25 cellular contexts compared by ENCODE assay signal in the genomic region with DNA sequence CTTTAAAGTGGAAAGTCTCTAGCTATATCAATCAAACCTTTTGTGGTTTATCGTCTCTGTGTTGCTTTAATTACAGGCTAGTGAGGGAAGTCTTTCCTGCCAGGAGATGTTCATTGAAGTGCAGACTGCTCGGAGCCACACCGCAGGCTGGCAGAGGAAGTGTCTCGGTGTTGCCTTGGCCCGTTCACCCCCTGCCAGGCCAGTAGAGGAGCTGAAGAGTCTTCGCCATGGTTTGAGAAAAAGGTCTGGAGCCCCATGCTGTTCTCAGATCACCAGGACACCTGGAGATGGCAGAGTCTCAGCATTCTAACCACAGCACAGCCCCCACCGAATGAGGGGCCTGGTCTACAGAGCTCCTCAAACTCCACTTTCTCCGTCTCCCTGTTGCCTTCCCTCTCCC.
"Had no signal": no experiment of that assay in that cellular context is flagged by ENCODE, and none has a peak within 500 bp of the region (broad histone marks: within the 10 kb centered on the region; RNA-seq: fewer than 3 reads in every experiment).

No MANE protein-coding gene starts in this region.

- H3K27ac ChIP-seq: gastroesophageal sphincter, hepatocyte, parathyroid adenoma, psoas muscle, sigmoid colon, upper lobe of left lung, vagina had no signal

- H3K36me3 Mint-ChIP-seq: activated naive CD8-positive, alpha-beta T cell; mesothelial cell of epicardium; naive B cell; stimulated activated effector memory CD8-positive, alpha-beta T cell treated with anti-CD3 and anti-CD28 coated beads, Interleukin-12 subunit alpha, Interleukin-12 subunit beta, amount 100 ng/mL, for 72 hours had no signal

- H3K4me1 ChIP-seq: gastroesophageal sphincter, parathyroid adenoma, psoas muscle, sigmoid colon, upper lobe of left lung, vagina had no signal

- H3K4me2 ChIP-seq: hepatocyte had no signal

- H3K9ac ChIP-seq: parathyroid adenoma had no signal

- H3K4me3 ChIP-seq: gastroesophageal sphincter, hepatocyte, psoas muscle, sigmoid colon, upper lobe of left lung, vagina had no signal

- H3K4me3 Mint-ChIP-seq: activated naive CD8-positive, alpha-beta T cell; effector memory CD8-positive, alpha-beta T cell; mesothelial cell of epicardium; naive B cell; neural crest cell; stimulated activated effector memory CD8-positive, alpha-beta T cell treated with anti-CD3 and anti-CD28 coated beads, Interleukin-12 subunit alpha, Interleukin-12 subunit beta, amount 100 ng/mL, for 72 hours; stimulated activated naive CD8-positive, alpha-beta T cell treated with anti-CD3 and anti-CD28 coated beads, Interleukin-15, amount 100 ng/mL, for 72 hours had no signal

- H3K27me3 ChIP-seq: gastroesophageal sphincter, hepatocyte, sigmoid colon, upper lobe of left lung, vagina had no signal

- H3K9me3 Mint-ChIP-seq: effector memory CD8-positive, alpha-beta T cell; neural crest cell; stimulated activated effector memory CD8-positive, alpha-beta T cell treated with anti-CD3 and anti-CD28 coated beads, Interleukin-12 subunit alpha, Interleukin-12 subunit beta, amount 100 ng/mL, for 72 hours; stimulated activated naive CD8-positive, alpha-beta T cell treated with anti-CD3 and anti-CD28 coated beads, Interleukin-15, amount 100 ng/mL, for 72 hours had no signal

- H3K27ac Mint-ChIP-seq: activated naive CD8-positive, alpha-beta T cell; effector memory CD8-positive, alpha-beta T cell; mesothelial cell of epicardium; naive B cell; stimulated activated effector memory CD8-positive, alpha-beta T cell treated with anti-CD3 and anti-CD28 coated beads, Interleukin-12 subunit alpha, Interleukin-12 subunit beta, amount 100 ng/mL, for 72 hours; stimulated activated naive CD8-positive, alpha-beta T cell treated with anti-CD3 and anti-CD28 coated beads, Interleukin-15, amount 100 ng/mL, for 72 hours had no signal

- DNase-seq: activated CD4-positive, alpha-beta T cell treated with anti-CD3 and anti-CD28 coated beads for 4 hours; activated CD4-positive, alpha-beta T cell treated with anti-CD3 and anti-CD28 coated beads, Interleukin-2, amount 50 U/mL, for 4 hours; activated effector memory CD4-positive, alpha-beta T cell treated with Interleukin-2 at 50 U/mL for 16 hours; activated naive CD4-positive, alpha-beta T cell treated with Interleukin-2 at 50 U/mL for 16 hours; anterior cingulate cortex; effector memory CD8-positive, alpha-beta T cell; left cardiac atrium; mammary epithelial cell; naive B cell; occipital lobe; psoas muscle; sigmoid colon; small intestine; stimulated activated CD4-positive, alpha-beta T cell treated with anti-CD3 and anti-CD28 coated beads, Interleukin-4, amount 100 ng/mL, for 24 hours; stimulated activated naive CD8-positive, alpha-beta T cell treated with anti-CD3 and anti-CD28 coated beads, Interleukin-15, amount 100 ng/mL, for 72 hours; substantia nigra; upper lobe of left lung had no signal

- ATAC-seq: effector memory CD8-positive, alpha-beta T cell; gastroesophageal sphincter; left cardiac atrium; psoas muscle; stimulated activated effector memory CD8-positive, alpha-beta T cell treated with anti-CD3 and anti-CD28 coated beads, Interleukin-12 subunit alpha, Interleukin-12 subunit beta, amount 100 ng/mL, for 72 hours; stimulated activated naive CD8-positive, alpha-beta T cell treated with anti-CD3 and anti-CD28 coated beads, Interleukin-15, amount 100 ng/mL, for 72 hours had no signal

- H3K9me3 ChIP-seq: gastroesophageal sphincter, psoas muscle, sigmoid colon, upper lobe of left lung, vagina had no signal

- H3K4me1 Mint-ChIP-seq: mesothelial cell of epicardium; naive B cell; stimulated activated effector memory CD8-positive, alpha-beta T cell treated with anti-CD3 and anti-CD28 coated beads, Interleukin-12 subunit alpha, Interleukin-12 subunit beta, amount 100 ng/mL, for 72 hours; stimulated activated naive CD8-positive, alpha-beta T cell treated with anti-CD3 and anti-CD28 coated beads, Interleukin-15, amount 100 ng/mL, for 72 hours had no signal

- H2AFZ ChIP-seq: hepatocyte, parathyroid adenoma had no signal

- H3K36me3 ChIP-seq: gastroesophageal sphincter, sigmoid colon, upper lobe of left lung, vagina had no signal
